Comparison of ENCODE assay signal across 2 cellular contexts in genomic region chr10:23148214-23148613, GRCh38.
TF ChIP-seq lines count a peak whose summit lies in the region.

No MANE protein-coding gene starts in this region.

TF ChIP-seq in HepG2, 621 proteins besides CTCF, POLR2A, EP300 and RAD21:
- TF ChIP-seq MNT (IDR thresholded peaks at IDR 0.05), result peak; percentile 58; the same call in 1 of the 2 replicates
- no peak for TF ChIP-seq IRF2 (CRISPR knock-in tag; IDR thresholded peaks at IDR 0.05)
- TF ChIP-seq TOPORS (CRISPR knock-in tag; IDR thresholded peaks at IDR 0.05), result no peak

TF ChIP-seq in H1, 55 proteins besides CTCF, POLR2A, EP300 and RAD21:
- no peak for TF ChIP-seq CHD1 (IDR thresholded peaks at IDR 0.05; ENCODE audit: low read depth, low read length)
- no peak for TF ChIP-seq NANOG (IDR thresholded peaks at IDR 0.05; ENCODE audit: insufficient read depth, low read depth, low read length, poor library complexity, severe bottlenecking)
- no peak for TF ChIP-seq SIX5 (IDR thresholded peaks at IDR 0.05; ENCODE audit: low read depth, low read length)
- TF ChIP-seq SP2 (IDR thresholded peaks at IDR 0.05; ENCODE audit: low read length), result no peak
- TF ChIP-seq POLR2AphosphoS5 (IDR thresholded peaks at IDR 0.05; ENCODE audit: low read depth, low read length), result no peak
- TF ChIP-seq SAP30 (IDR thresholded peaks at IDR 0.05; ENCODE audit: insufficient read depth, insufficient replicate concordance, low read length), result no peak
- TF ChIP-seq BACH1 (IDR thresholded peaks at IDR 0.05; ENCODE audit: low read length), result no peak
- TF ChIP-seq CHD2 (IDR thresholded peaks at IDR 0.05; ENCODE audit: low read length), result no peak
- no peak for TF ChIP-seq ASH2L (IDR thresholded peaks at IDR 0.05; ENCODE audit: low read length)
- no peak for TF ChIP-seq RBBP5 (IDR thresholded peaks at IDR 0.05; ENCODE audit: borderline replicate concordance, low read depth, low read length)
